In the genomic region with DNA sequence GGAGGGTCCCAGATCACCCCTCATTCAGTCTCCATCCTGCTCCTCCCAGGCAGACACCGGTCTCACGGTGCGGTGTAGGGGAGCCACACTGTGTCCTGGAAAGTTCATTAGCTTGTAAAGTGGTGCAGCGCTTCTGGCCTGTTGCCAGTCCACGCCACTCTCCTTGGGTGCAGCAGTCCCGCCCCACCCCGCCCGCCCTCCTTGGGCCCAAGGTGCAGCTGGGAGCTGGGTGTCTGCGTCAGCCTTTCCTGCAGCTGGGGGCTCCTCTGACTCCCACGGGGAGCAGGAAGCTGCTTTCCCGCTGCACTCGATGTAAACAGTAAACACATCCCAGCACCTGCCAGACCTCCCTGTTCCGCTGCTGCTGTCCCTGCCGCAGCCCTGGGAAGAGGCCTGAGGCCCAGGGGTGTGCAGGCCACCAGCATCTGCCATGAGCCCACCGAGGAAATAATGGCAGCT, we compare ENCODE assay signal across 21 cellular contexts. TPM values are rescaled to one million over a fixed set of nuclear protein-coding genes. Genes with fewer than 3 reads are reported as not detected.
A peak's percentile ranks its signal among the peaks of the same experiment; 100 is the strongest.
DNase-seq lines count a peak whose midpoint lies in the region; ATAC-seq and TF ChIP-seq lines count a peak whose summit lies in the region.
"Had no signal": no experiment of that assay in that cellular context is flagged by ENCODE, and none has a peak within 500 bp of the region (broad histone marks: within the 10 kb centered on the region; RNA-seq: fewer than 3 reads in every experiment).

No MANE protein-coding gene starts in this region.

- no peaks in the 10 kb centered on the region for H3K27me3 ChIP-seq in lung (ENCODE audit: control insufficient read depth, insufficient read depth)
- H3K27me3 ChIP-seq: spleen had no signal

- DNase-seq in COLO668 (lab: John Stamatoyannopoulos, UW; ENCODE audit: unreplicated experiment), result peak; percentile 85
- DNase-seq in DMS79 (lab: John Stamatoyannopoulos, UW), result peak; percentile 66
- DNase-seq in lung (ENCODE audit: low spot score), result peak; percentile 35
- DNase-seq in GM20000 (ENCODE audit: low spot score), result no peak
- DNase-seq in NCI-H446 treated with DMSO at 0.1 percent for 48 hours (lab: John Stamatoyannopoulos, UW), result no peak
- no peak for DNase-seq in activated gamma-delta T cell (lab: John Stamatoyannopoulos, UW)
- DNase-seq: activated CD4-positive, alpha-beta T cell treated with anti-CD3 and anti-CD28 coated beads for 4 hours; amygdala; Caco-2; central memory CD4-positive, alpha-beta T cell; GDM1; OCI-M1; spleen had no signal

- ATAC-seq in lung (ENCODE audit: insufficient read depth, low FRiP score), result no peak
- ATAC-seq in HG03442 (IDR thresholded peaks at IDR 0.05; ENCODE audit: unreplicated experiment), result no peak
- ATAC-seq: GM12878 had no signal

- no peak overlapping the region for H3K4me3 ChIP-seq in lung
- H3K4me3 ChIP-seq: GM12878, spleen, suprapubic skin had no signal

- H3K4me1 ChIP-seq in lung (ENCODE audit: control insufficient read depth in 2 of 2, insufficient read depth in 2 of 2, low read length in 2 of 2), result no peaks in the 10 kb centered on the region
- H3K4me1 ChIP-seq: Caco-2, spleen, suprapubic skin had no signal

- H3K27ac ChIP-seq in lung (ENCODE audit: low read depth in 1 of 2, low read length in 1 of 2), result no peak overlapping the region
- H3K27ac ChIP-seq: KMS-11, spleen, suprapubic skin had no signal

- TF ChIP-seq CTCF in lung (IDR thresholded peaks at IDR 0.05; ENCODE audit: control extremely low read depth, extremely low read depth) (no peak), GM20000 (IDR thresholded peaks at IDR 0.05; ENCODE audit: extremely low read depth, missing control alignments) (no peak)

- H3K9me3 ChIP-seq in lung (ENCODE audit: control insufficient read depth in 2 of 2, insufficient read depth in 1 of 2, low read length in 1 of 2), result peaks cover 0 to 4% of the 10 kb centered on the region in 2 donors
- H3K9me3 ChIP-seq: Caco-2, suprapubic skin had no signal

- H3K36me3 ChIP-seq in lung (ENCODE audit: control insufficient read depth in 2 of 2, insufficient read depth in 2 of 2, low read length in 2 of 2), result no peaks in the 10 kb centered on the region
- H3K36me3 ChIP-seq: spleen, suprapubic skin had no signal

- WGBS in lung, 2 donors, result 41 to 64% methylated on average over 15 of the region's 15 CpGs

TF ChIP-seq in PFSK-1, 5 proteins besides CTCF, POLR2A, EP300 and RAD21:
- TF ChIP-seq FOXP2 (optimal IDR thresholded peaks at IDR 0.05; ENCODE audit: borderline replicate concordance, extremely low read depth, extremely low read length, insufficient read depth) (peak; percentile 40), TAF1 (IDR thresholded peaks at IDR 0.05; ENCODE audit: borderline replicate concordance, insufficient read depth, low read length) (no peak)

RNA-seq across cellular contexts. Expression of a gene that starts 53.8 kb away (rescaled TPM):
- 0.70 TPM for polyA plus RNA-seq in PFSK-1 (2012; ENCODE audit: insufficient read length, low read depth)
- total RNA-seq in lung, result not detected
- polyA plus RNA-seq in lung, result not detected
- total RNA-seq: Caco-2, GM12878, NCI-H460, pulmonary artery endothelial cell, spleen had no signal
- polyA plus RNA-seq: GM12878, neural cell, spleen had no signal

Comparison
In these comparisons a context has a peak if more than half of its experiments do, and no peak if none do; other contexts are left out.
1. DNase-seq: peak in COLO668 (single experiment), DMS79 (single experiment) and lung (single experiment); none in GM20000 (single experiment), NCI-H446 treated with DMSO at 0.1 percent for 48 hours (single experiment) and activated gamma-delta T cell (single experiment).